29 cellular contexts compared by ENCODE assay signal in the genomic region with DNA sequence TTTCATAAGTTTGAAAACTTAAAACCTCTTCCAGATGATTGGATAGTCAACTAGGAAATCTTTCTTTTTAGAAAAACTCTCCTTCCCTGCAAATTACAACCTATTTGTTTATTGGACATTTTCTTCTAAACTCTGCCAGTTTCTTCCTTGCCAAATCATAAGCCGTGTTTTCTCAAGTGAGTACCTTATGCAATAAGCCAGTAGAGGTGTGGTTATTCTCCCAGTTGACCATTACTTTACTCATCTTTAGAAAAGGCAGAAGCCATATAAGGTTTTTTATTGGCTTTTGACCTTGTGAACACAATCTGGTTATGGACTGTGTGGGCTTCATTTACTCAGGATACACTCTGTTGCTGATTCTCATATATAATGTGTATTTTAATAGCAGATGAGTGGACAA. TPM values are rescaled to one million over a fixed set of nuclear protein-coding genes. Genes with fewer than 3 reads are reported as not detected.
DNase-seq lines count a peak whose midpoint lies in the region; ATAC-seq and TF ChIP-seq lines count a peak whose summit lies in the region.
"Had no signal": no experiment of that assay in that cellular context is flagged by ENCODE, and none has a peak within 500 bp of the region (broad histone marks: within the 10 kb centered on the region; RNA-seq: fewer than 3 reads in every experiment).

No MANE protein-coding gene starts in this region.

- no peaks in the 10 kb centered on the region for H4K20me1 ChIP-seq in hepatocyte (ENCODE audit: insufficient read depth, poor library complexity, severe bottlenecking)

- H3K9me3 ChIP-seq in adipocyte (ENCODE audit: control insufficient read depth, low read length) (no peaks in the 10 kb centered on the region), hepatocyte (ENCODE audit: low read depth) (no peaks in the 10 kb centered on the region), upper lobe of right lung (no peaks in the 10 kb centered on the region), upper lobe of left lung (no peaks in the 10 kb centered on the region)
- H3K9me3 ChIP-seq: heart right ventricle, Peyer's patch, SJSA1, thyroid gland had no signal

- H3K79me2 ChIP-seq in hepatocyte: no peaks in the 10 kb centered on the region

- no peak for TF ChIP-seq POLR2A in upper lobe of left lung (IDR thresholded peaks at IDR 0.05)

- no peak for TF ChIP-seq CTCF in hepatocyte (IDR thresholded peaks at IDR 0.05; ENCODE audit: poor library complexity)
- TF ChIP-seq CTCF in upper lobe of right lung (IDR thresholded peaks at IDR 0.05): no peak
- no peak for TF ChIP-seq CTCF in upper lobe of left lung (IDR thresholded peaks at IDR 0.05)

- no peak overlapping the region for H2AFZ ChIP-seq in hepatocyte

- H3K36me3 Mint-ChIP-seq in activated naive CD4-positive, alpha-beta T cell treated with anti-CD3 and anti-CD28 coated beads, Interleukin-2, amount 50 U/mL, for 72 hours: no peaks in the 10 kb centered on the region
- H3K36me3 Mint-ChIP-seq: IgD-negative memory B cell had no signal

- H3K27ac ChIP-seq in hepatocyte: peak overlapping the region; percentile 23
- H3K27ac ChIP-seq in upper lobe of right lung: no peak overlapping the region
- no peak overlapping the region for H3K27ac ChIP-seq in upper lobe of left lung
- H3K27ac ChIP-seq: brain microvascular endothelial cell, foreskin keratinocyte, Peyer's patch, SJSA1 had no signal

- no peak for TF ChIP-seq EP300 in upper lobe of left lung (IDR thresholded peaks at IDR 0.05)

- H3K4me1 ChIP-seq in adipocyte (ENCODE audit: control insufficient read depth, insufficient read depth, low read length) (peaks cover 12% of the 10 kb centered on the region), hepatocyte (ENCODE audit: insufficient read depth) (peaks cover 13% of the 10 kb centered on the region), upper lobe of right lung (no peaks in the 10 kb centered on the region), upper lobe of left lung (no peaks in the 10 kb centered on the region)
- H3K4me1 ChIP-seq: foreskin keratinocyte, heart right ventricle, Peyer's patch, SJSA1 had no signal

- no peak overlapping the region for H3K9ac ChIP-seq in adipocyte (ENCODE audit: low read length)

- peak overlapping the region; percentile 39 to 60 for H3K27ac Mint-ChIP-seq in activated naive CD4-positive, alpha-beta T cell treated with anti-CD3 and anti-CD28 coated beads, Interleukin-2, amount 50 U/mL, for 72 hours
- H3K27ac Mint-ChIP-seq: B cell, H9, mesothelial cell of epicardium had no signal

- H3K9me2 ChIP-seq in hepatocyte (replicated peaks; ENCODE audit: insufficient read depth): no peaks in the 10 kb centered on the region

- H3K4me3 ChIP-seq in adipocyte (ENCODE audit: low read length) (peak overlapping the region; percentile 38), hepatocyte (no peak overlapping the region), upper lobe of right lung (no peak overlapping the region), upper lobe of left lung (no peak overlapping the region)
- H3K4me3 ChIP-seq: heart right ventricle, Peyer's patch, SJSA1, skin epidermis, thyroid gland had no signal

- intact Hi-C loops in upper lobe of right lung (cut with DNase I): no loop called here

- H3K36me3 ChIP-seq in adipocyte (ENCODE audit: control insufficient read depth, insufficient read depth, low read length, severe bottlenecking): peaks cover 68% of the 10 kb centered on the region
- H3K36me3 ChIP-seq in hepatocyte (replicated peaks; ENCODE audit: insufficient read depth, low read depth): no peaks in the 10 kb centered on the region
- peaks cover 76% of the 10 kb centered on the region for H3K36me3 ChIP-seq in upper lobe of right lung
- peaks cover 4 to 79% (median 23%) of the 10 kb centered on the region in 4 donors for H3K36me3 ChIP-seq in upper lobe of left lung

- no peaks in the 10 kb centered on the region for H3K9me3 Mint-ChIP-seq in activated naive CD4-positive, alpha-beta T cell treated with anti-CD3 and anti-CD28 coated beads, Interleukin-2, amount 50 U/mL, for 72 hours
- H3K9me3 Mint-ChIP-seq: H9; IgD-negative memory B cell; mesothelial cell of epicardium; naive thymus-derived CD4-positive, alpha-beta T cell had no signal

- no peak for DNase-seq in activated naive CD4-positive, alpha-beta T cell treated with anti-CD3 and anti-CD28 coated beads, Interleukin-2, amount 50 U/mL, for 72 hours (ENCODE audit: low spot score in 2 of 2)
- DNase-seq in activated naive CD4-positive, alpha-beta T cell treated with Interleukin-2 at 50 U/mL for 16 hours: no peak
- no peak for DNase-seq in adipocyte (ENCODE audit: low read depth)
- DNase-seq in hepatocyte (ENCODE audit: low spot score): no peak
- no peak for DNase-seq in upper lobe of right lung
- no peak for DNase-seq in upper lobe of left lung
- no peak for DNase-seq in NCI-H748 (lab: John Stamatoyannopoulos, UW; ENCODE audit: unreplicated experiment)
- DNase-seq: activated CD4-positive, alpha-beta T cell treated with anti-CD3 and anti-CD28 coated beads, Interleukin-2, amount 50 U/mL, for 48 hours; activated CD8-positive, alpha-beta memory T cell treated with anti-CD3 and anti-CD28 coated beads, Interleukin-2, amount 50 U/mL, for 48 hours; amniotic stem cell; brain microvascular endothelial cell; DMS53; effector CD4-positive, alpha-beta T cell; foreskin keratinocyte; H9; heart right ventricle; naive thymus-derived CD4-positive, alpha-beta T cell; NCI-H1105; NCI-H1930; NCI-H524 treated with DMSO at 0.1 percent for 48 hours; occipital lobe; Peyer's patch; stimulated activated naive CD8-positive, alpha-beta T cell treated with anti-CD3 and anti-CD28 coated beads, Interleukin-15, Interleukin-2, amounts not matched to agents 100 U/mL and 50 U/mL, for 24 hours; thyroid gland had no signal

- no peak overlapping the region for H3K4me2 ChIP-seq in hepatocyte

- 77% methylated on average over 1 of the region's 1 CpG for WGBS in hepatocyte (ENCODE audit: low lambda C conversion rate, missing lambda C conversion rate)
- WGBS in upper lobe of left lung, 2 donors: 39 to 62% methylated on average over 1 of the region's 1 CpG

- ATAC-seq in activated naive CD4-positive, alpha-beta T cell treated with anti-CD3 and anti-CD28 coated beads, Interleukin-2, amount 50 U/mL, for 72 hours: no peak
- ATAC-seq in upper lobe of right lung (peak; percentile 36), upper lobe of left lung (ENCODE audit: low FRiP score in 2 of 2) (no peak)
- ATAC-seq: foreskin keratinocyte; heart right ventricle; naive thymus-derived CD4-positive, alpha-beta T cell; stimulated activated naive CD8-positive, alpha-beta T cell treated with anti-CD3 and anti-CD28 coated beads, Interleukin-15, Interleukin-2, amounts not matched to agents 100 U/mL and 50 U/mL, for 24 hours had no signal

- H3K27me3 ChIP-seq in adipocyte (replicated peaks; ENCODE audit: control insufficient read depth, insufficient read depth, low read length) (no peaks in the 10 kb centered on the region), hepatocyte (no peaks in the 10 kb centered on the region), upper lobe of right lung (no peaks in the 10 kb centered on the region), upper lobe of left lung (no peaks in the 10 kb centered on the region)
- H3K27me3 ChIP-seq: brain microvascular endothelial cell, foreskin keratinocyte, heart right ventricle, Peyer's patch, SJSA1, thyroid gland had no signal

RNA-seq across cellular contexts. Expression of gene ACTR6, which starts 14.6 kb away (rescaled TPM):
- 10 to 100 TPM; 28.9 to 39.6 TPM for total RNA-seq in activated naive CD4-positive, alpha-beta T cell treated with anti-CD3 and anti-CD28 coated beads, Interleukin-2, amount 50 U/mL, for 72 hours
- total RNA-seq in hepatocyte: 21.4 and 38.0 TPM in 2 replicates
- polyA plus RNA-seq in hepatocyte: 18.0 and 20.4 TPM in 2 replicates
- total RNA-seq in upper lobe of right lung: 25.2 TPM
- total RNA-seq in upper lobe of left lung: 10 to 100 TPM in 4 of 6 donors, 1 to 10 TPM in 2; 3.6 to 27.7 (median 16.3) TPM

RNA-seq across cellular contexts. Expression of gene DEPDC4, which starts 51.7 kb away (rescaled TPM):
- total RNA-seq in activated naive CD4-positive, alpha-beta T cell treated with anti-CD3 and anti-CD28 coated beads, Interleukin-2, amount 50 U/mL, for 72 hours: 1 to 10 TPM; 2.4 to 6.7 TPM
- 1.3 and 4.8 TPM in 2 replicates for total RNA-seq in hepatocyte
- 0.69 and 3.3 TPM in 2 replicates for polyA plus RNA-seq in hepatocyte
- 0.61 TPM for total RNA-seq in upper lobe of right lung
- 1 to 10 TPM in 3 of 6 donors, under 1 TPM in 1, not detected in 2; 0.30 to 1.6 (median 1.3) TPM for total RNA-seq in upper lobe of left lung

RNA-seq across cellular contexts. Expression of gene SCYL2, which starts 51.8 kb away (rescaled TPM):
- total RNA-seq in activated naive CD4-positive, alpha-beta T cell treated with anti-CD3 and anti-CD28 coated beads, Interleukin-2, amount 50 U/mL, for 72 hours: 10 to 100 TPM; 22.3 to 28.3 TPM
- total RNA-seq in hepatocyte (55.0 and 74.5 TPM in 2 replicates), upper lobe of right lung (40.8 TPM), upper lobe of left lung (10 to 100 TPM; 39.1 to 74.1 (median 40.7) TPM)
- 17.2 and 18.0 TPM in 2 replicates for polyA plus RNA-seq in hepatocyte
